In genomic region chr22:26713823-26714449, GRCh38 we compare ENCODE assay signal across 13 cellular contexts. TPM values are rescaled to one million over a fixed set of nuclear protein-coding genes. Genes with fewer than 3 reads are reported as not detected.
DNase-seq lines count a peak whose midpoint lies in the region; ATAC-seq and TF ChIP-seq lines count a peak whose summit lies in the region.
"Had no signal": no experiment of that assay in that cellular context is flagged by ENCODE, and none has a peak within 500 bp of the region (broad histone marks: within the 10 kb centered on the region; RNA-seq: fewer than 3 reads in every experiment).

No MANE protein-coding gene starts in this region.

- H3K27me3 ChIP-seq in mesendoderm (ENCODE audit: insufficient read depth, low read length, poor library complexity) = no peaks in the 10 kb centered on the region
- H3K27me3 ChIP-seq in breast epithelium = no peaks in the 10 kb centered on the region
- H3K27me3 ChIP-seq: sigmoid colon had no signal

- H2AK5ac ChIP-seq in mesendoderm (ENCODE audit: low read length) = no peak overlapping the region

- DNase-seq in AG09309 (ENCODE audit: low read depth) = peak; percentile 32
- DNase-seq in LHCN-M2 (ENCODE audit: low read depth) = peak; percentile 64
- DNase-seq in mesendoderm = no peak
- no peak for DNase-seq in NCI-H2227 (lab: John Stamatoyannopoulos, UW; ENCODE audit: unreplicated experiment)
- DNase-seq in breast epithelium (ENCODE audit: low spot score in 2 of 2) = no peak
- no peak for DNase-seq in Kasumi-1 (lab: John Stamatoyannopoulos, UW)
- DNase-seq: activated naive CD4-positive, alpha-beta T cell; NCI-H2029; SHP77 treated with DMSO at 0.1 percent for 48 hours; sigmoid colon had no signal

- intact Hi-C loops in breast epithelium (cut with DNase I; ENCODE audit: low total_unique reads) = no loop called here

- TF ChIP-seq POLR2A in breast epithelium (IDR thresholded peaks at IDR 0.05) = no peak

- H3K56ac ChIP-seq in mesendoderm (ENCODE audit: low read length) = peak overlapping the region; percentile 27

- no peaks in the 10 kb centered on the region for H3K9me3 ChIP-seq in breast epithelium
- H3K9me3 ChIP-seq: sigmoid colon had no signal

- WGBS in mesendoderm (ENCODE audit: extremely low coverage, insufficient coverage, low lambda C conversion rate) = no CpG with 5 or more reads among the region's 12 CpGs

- H3K4me2 ChIP-seq in mesendoderm (ENCODE audit: low read length) = no peak overlapping the region

- H3K79me1 ChIP-seq in mesendoderm (ENCODE audit: low read length) = no peaks in the 10 kb centered on the region

- no peak for TF ChIP-seq CTCF in AG09309 (IDR thresholded peaks at IDR 0.05; ENCODE audit: control insufficient read depth, insufficient read depth, low read depth, low read length, missing control alignments)
- no peak for TF ChIP-seq CTCF in breast epithelium (IDR thresholded peaks at IDR 0.05)

- H3K18ac ChIP-seq in mesendoderm (ENCODE audit: low read length) = no peak overlapping the region

- peak overlapping the region; percentile 48 for H3K27ac ChIP-seq in cingulate gyrus (ENCODE audit: low read depth, low read length)
- H3K27ac ChIP-seq in mesendoderm (ENCODE audit: low read depth, low read length) = no peak overlapping the region
- no peak overlapping the region for H3K27ac ChIP-seq in breast epithelium
- H3K27ac ChIP-seq: sigmoid colon had no signal

- H4K8ac ChIP-seq in mesendoderm (ENCODE audit: low read depth, low read length) = no peak overlapping the region

- no peak overlapping the region for H2BK15ac ChIP-seq in mesendoderm (replicated peaks; ENCODE audit: low read depth)

- peaks cover 12% of the 10 kb centered on the region for H3K4me1 ChIP-seq in mesendoderm (ENCODE audit: control insufficient read depth, low read depth, low read length)
- no peaks in the 10 kb centered on the region for H3K4me1 ChIP-seq in breast epithelium

- H4K5ac ChIP-seq in mesendoderm (ENCODE audit: low read length) = no peak overlapping the region

- ATAC-seq in HG02885 (IDR thresholded peaks at IDR 0.05; ENCODE audit: poor library complexity, unreplicated experiment) = no peak

- H2BK120ac ChIP-seq in mesendoderm (ENCODE audit: low read depth, low read length) = no peak overlapping the region

- H3K36me3 ChIP-seq in mesendoderm (ENCODE audit: control insufficient read depth, insufficient read depth, low read length) = no peaks in the 10 kb centered on the region
- no peaks in the 10 kb centered on the region for H3K36me3 ChIP-seq in breast epithelium

- H3K4me3 ChIP-seq in AG09309 (ENCODE audit: control insufficient read depth, low read depth, low read length) (no peak overlapping the region), mesendoderm (ENCODE audit: low read length) (no peak overlapping the region), breast epithelium (no peak overlapping the region)
- H3K4me3 ChIP-seq: coronary artery, sigmoid colon had no signal

- no peaks in the 10 kb centered on the region for H3K79me2 ChIP-seq in mesendoderm (ENCODE audit: control insufficient read depth, insufficient read depth, low read length)

- H2BK5ac ChIP-seq in mesendoderm (ENCODE audit: low read length) = no peak overlapping the region

- peak overlapping the region; percentile 74 for H3K23ac ChIP-seq in mesendoderm (ENCODE audit: low read length)

- no peak overlapping the region for H3K4ac ChIP-seq in mesendoderm (ENCODE audit: low read depth, low read length)

- H3K9ac ChIP-seq in mesendoderm (ENCODE audit: low read length) = peak overlapping the region; percentile 14

RNA-seq across cellular contexts. Expression of gene MIAT, which starts 56.5 kb away (rescaled TPM):
- 0.17 and 0.19 TPM in 2 replicates for total RNA-seq in LHCN-M2 (2014; rRNA removed)
- polyA plus RNA-seq in LHCN-M2 (2012) = 0.30 TPM
- polyA plus RNA-seq in mesendoderm (2013, experiment 1 of 2) = 5.6 TPM
- 5.2 TPM for polyA plus RNA-seq in mesendoderm (2013, experiment 2 of 2)
- 1 to 10 TPM in 2 of 3 donors, under 1 TPM in 1; 0.80 to 2.3 (median 1.9) TPM for total RNA-seq in breast epithelium

Comparison
In these comparisons a context has a peak if more than half of its experiments do, and no peak if none do; other contexts are left out.
1. DNase-seq: peak in AG09309 (single experiment) and LHCN-M2 (single experiment); none in mesendoderm (single experiment), NCI-H2227 (single experiment), breast epithelium (0 of 2) and Kasumi-1 (0 of 2).